ENCODE assay signal across 6 cellular contexts in the genomic region with DNA sequence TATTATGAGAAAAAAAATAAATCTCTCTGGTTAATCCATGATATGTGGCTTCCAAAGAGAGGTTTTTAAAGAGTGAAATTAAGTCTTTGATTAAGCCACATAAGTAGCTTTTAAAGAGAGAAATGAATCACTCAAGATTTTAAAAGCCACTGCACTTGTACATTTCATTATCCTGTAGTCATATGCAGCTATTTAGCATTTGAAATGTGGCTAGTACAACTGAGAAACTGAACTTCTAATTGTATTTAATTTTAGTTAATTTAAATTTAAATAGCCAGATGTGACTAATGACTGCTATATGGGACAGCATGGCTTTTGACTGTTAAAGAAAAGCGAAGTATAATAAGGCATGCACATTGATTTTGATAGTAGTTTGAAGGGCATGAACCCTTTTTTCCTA.
"Had no signal": no experiment of that assay in that cellular context is flagged by ENCODE, and none has a peak within 500 bp of the region (broad histone marks: within the 10 kb centered on the region; RNA-seq: fewer than 3 reads in every experiment).

No MANE protein-coding gene starts in this region.

- DNase-seq: H9, HCEC 1CT, KG1 had no signal

- ATAC-seq: GM23338, HepG2, K562 had no signal
